In the genomic region with DNA sequence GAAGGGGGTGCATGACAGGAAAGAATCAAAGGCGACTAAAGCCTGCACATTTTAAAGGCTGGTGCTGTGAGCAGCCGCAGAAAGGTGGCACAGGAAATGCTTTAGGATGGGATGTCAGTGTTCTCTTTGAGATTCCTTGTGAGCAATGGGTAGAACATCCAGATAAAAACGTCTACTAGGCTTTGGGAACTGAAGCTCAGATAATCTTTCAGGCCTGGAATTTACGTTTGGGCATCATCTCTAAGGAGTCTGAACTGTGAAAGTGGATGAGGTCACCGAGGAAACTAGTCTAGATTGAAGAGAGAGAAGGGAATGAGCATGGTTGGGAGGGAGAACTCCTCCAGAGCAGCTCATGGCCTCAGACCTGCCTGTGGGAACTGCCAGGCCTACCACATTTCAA, we compare ENCODE assay signal across 13 cellular contexts.
DNase-seq lines count a peak whose midpoint lies in the region; ATAC-seq and TF ChIP-seq lines count a peak whose summit lies in the region.
"Had no signal": no experiment of that assay in that cellular context is flagged by ENCODE, and none has a peak within 500 bp of the region (broad histone marks: within the 10 kb centered on the region; RNA-seq: fewer than 3 reads in every experiment).

No MANE protein-coding gene starts in this region.

- no peak overlapping the region for H3K4me3 ChIP-seq in epithelial cell of esophagus (ENCODE audit: low read length)
- no peak overlapping the region for H3K4me3 ChIP-seq in smooth muscle cell
- no peak overlapping the region for H3K4me3 ChIP-seq in body of pancreas
- no peak overlapping the region for H3K4me3 ChIP-seq in upper lobe of left lung
- no peak overlapping the region for H3K4me3 ChIP-seq in uterus

- no peak overlapping the region for H2AFZ ChIP-seq in smooth muscle cell (ENCODE audit: low read depth)

- TF ChIP-seq CTCF in epithelial cell of esophagus (IDR thresholded peaks at IDR 0.05; ENCODE audit: insufficient read depth, low read depth, low read length, missing control alignments) = no peak
- no peak for TF ChIP-seq CTCF in smooth muscle cell (IDR thresholded peaks at IDR 0.05; ENCODE audit: borderline replicate concordance, insufficient read depth, poor library complexity, severe bottlenecking)
- no peak for TF ChIP-seq CTCF in body of pancreas (IDR thresholded peaks at IDR 0.05)
- TF ChIP-seq CTCF in upper lobe of left lung (IDR thresholded peaks at IDR 0.05) = no peak
- no peak for TF ChIP-seq CTCF in uterus (IDR thresholded peaks at IDR 0.05)

- TF ChIP-seq EP300 in upper lobe of left lung (IDR thresholded peaks at IDR 0.05) = no peak

- CTCF ChIA-PET in activated CD4-positive, alpha-beta memory T cell treated with anti-CD3 and anti-CD28 coated beads, Interleukin-2, amount 10 ng/mL, durations not matched to agents 7 days and 5 days (lab: Charles Lee) = interaction anchor here (1.4 kb wide), 1 partner anchor 129 kb away, joined by 6 read pairs; no protein-coding TSS in a partner anchor
- CTCF ChIA-PET in activated CD4-positive, alpha-beta memory T cell treated with anti-CD3 and anti-CD28 coated beads for 36 hours (lab: Charles Lee) = interaction anchor here (0.8 to 3.2 kb wide), 5 partner anchors 17 to 397 kb away, joined by 3 to 31 read pairs (median 5); no protein-coding TSS in a partner anchor

- H3K4me1 ChIP-seq in smooth muscle cell (ENCODE audit: low read depth) (no peaks in the 10 kb centered on the region), body of pancreas (peaks cover 4% of the 10 kb centered on the region), upper lobe of left lung (peaks cover 10 to 13% (median 12%) of the 10 kb centered on the region in 4 donors), uterus (no peaks in the 10 kb centered on the region)

- 18% methylated on average over 5 of the region's 5 CpGs for WGBS in smooth muscle cell (ENCODE audit: low lambda C conversion rate)
- WGBS in body of pancreas, 2 donors = 71 to 72% methylated on average over 5 of the region's 5 CpGs
- WGBS in upper lobe of left lung, 2 donors = 53 to 73% methylated on average over 5 of the region's 5 CpGs

- H3K4me3 Mint-ChIP-seq in activated CD4-positive, alpha-beta memory T cell treated with anti-CD3 and anti-CD28 coated beads, Interleukin-2, amount 10 ng/mL, durations not matched to agents 7 days and 5 days = no peak overlapping the region
- no peak overlapping the region for H3K4me3 Mint-ChIP-seq in activated CD4-positive, alpha-beta memory T cell treated with anti-CD3 and anti-CD28 coated beads for 36 hours
- H3K4me3 Mint-ChIP-seq: endodermal cell had no signal

- no peak overlapping the region for H3K9ac ChIP-seq in smooth muscle cell (ENCODE audit: low read depth)

- no peaks in the 10 kb centered on the region for H3K9me3 Mint-ChIP-seq in activated CD4-positive, alpha-beta memory T cell treated with anti-CD3 and anti-CD28 coated beads, Interleukin-2, amount 10 ng/mL, durations not matched to agents 7 days and 5 days
- no peaks in the 10 kb centered on the region for H3K9me3 Mint-ChIP-seq in activated CD4-positive, alpha-beta memory T cell treated with anti-CD3 and anti-CD28 coated beads for 36 hours
- H3K9me3 Mint-ChIP-seq: endodermal cell had no signal

- POLR2A ChIA-PET in activated CD4-positive, alpha-beta memory T cell treated with anti-CD3 and anti-CD28 coated beads, Interleukin-2, amount 10 ng/mL, durations not matched to agents 7 days and 5 days (lab: Charles Lee) = interaction anchor here (1.5 kb wide), 1 partner anchor 8 kb away, joined by 3 read pairs; no protein-coding TSS in a partner anchor
- POLR2A ChIA-PET in activated CD4-positive, alpha-beta memory T cell treated with anti-CD3 and anti-CD28 coated beads for 36 hours (lab: Charles Lee) = no interaction called here

- peak overlapping the region; percentile 17 for H3K4me2 ChIP-seq in smooth muscle cell

- H3F3A ChIP-seq in smooth muscle cell (ENCODE audit: low read depth) = peaks cover 5% of the 10 kb centered on the region

- no peak for DNase-seq in activated CD4-positive, alpha-beta memory T cell treated with anti-CD3 and anti-CD28 coated beads, Interleukin-2, amount 10 ng/mL, durations not matched to agents 7 days and 5 days
- no peak for DNase-seq in activated CD4-positive, alpha-beta memory T cell treated with anti-CD3 and anti-CD28 coated beads for 36 hours
- DNase-seq in epithelial cell of esophagus (ENCODE audit: low read depth) (peak; percentile 19), smooth muscle cell (lab: John Stamatoyannopoulos, UW; ENCODE audit: unreplicated experiment) (no peak), body of pancreas (no peak), upper lobe of left lung (no peak), uterus (no peak)
- DNase-seq: ACHN, amniotic stem cell, endodermal cell, NCI-H1694, NCI-H748 treated with DMSO at 0.1 percent for 48 hours had no signal

- peak overlapping the region; percentile 68 for H3K27ac ChIP-seq in smooth muscle cell (ENCODE audit: low read depth)
- no peak overlapping the region for H3K27ac ChIP-seq in body of pancreas
- no peak overlapping the region for H3K27ac ChIP-seq in upper lobe of left lung
- H3K27ac ChIP-seq in uterus = no peak overlapping the region

- H3K27me3 ChIP-seq in smooth muscle cell (ENCODE audit: low read depth) (no peaks in the 10 kb centered on the region), body of pancreas (no peaks in the 10 kb centered on the region), upper lobe of left lung (no peaks in the 10 kb centered on the region), uterus (no peaks in the 10 kb centered on the region)

- TF ChIP-seq POLR2A in body of pancreas (IDR thresholded peaks at IDR 0.05) (no peak), upper lobe of left lung (IDR thresholded peaks at IDR 0.05) (no peak), uterus (IDR thresholded peaks at IDR 0.05) (no peak)

- H3K36me3 ChIP-seq in smooth muscle cell (ENCODE audit: low read depth) (no peaks in the 10 kb centered on the region), body of pancreas (replicated peaks in 1 of 2; ENCODE audit: insufficient read depth in 1 of 2, low read depth in 2 of 2) (no peaks in the 10 kb centered on the region), upper lobe of left lung (peaks cover 0 to 56% (median 20%) of the 10 kb centered on the region in 4 donors), uterus (no peaks in the 10 kb centered on the region)

- peaks cover 60% of the 10 kb centered on the region for H3K4me1 Mint-ChIP-seq in activated CD4-positive, alpha-beta memory T cell treated with anti-CD3 and anti-CD28 coated beads, Interleukin-2, amount 10 ng/mL, durations not matched to agents 7 days and 5 days
- H3K4me1 Mint-ChIP-seq in activated CD4-positive, alpha-beta memory T cell treated with anti-CD3 and anti-CD28 coated beads for 36 hours (ENCODE audit: low read depth) = peaks cover 58% of the 10 kb centered on the region
- H3K4me1 Mint-ChIP-seq: endodermal cell had no signal

- H3K9me3 ChIP-seq in smooth muscle cell (replicated peaks; ENCODE audit: low read depth) (no peaks in the 10 kb centered on the region), body of pancreas (no peaks in the 10 kb centered on the region), upper lobe of left lung (no peaks in the 10 kb centered on the region), uterus (no peaks in the 10 kb centered on the region)

- ATAC-seq in SK-N-SH treated with all-trans-retinoic acid at 6 μM for 48 hours (peak; percentile 80), body of pancreas (no peak), upper lobe of left lung (ENCODE audit: low FRiP score in 2 of 2) (no peak)

- H3K36me3 Mint-ChIP-seq in activated CD4-positive, alpha-beta memory T cell treated with anti-CD3 and anti-CD28 coated beads, Interleukin-2, amount 10 ng/mL, durations not matched to agents 7 days and 5 days (ENCODE audit: low read depth) = peaks cover 85% of the 10 kb centered on the region
- peaks cover 27% of the 10 kb centered on the region for H3K36me3 Mint-ChIP-seq in activated CD4-positive, alpha-beta memory T cell treated with anti-CD3 and anti-CD28 coated beads for 36 hours

- no peaks in the 10 kb centered on the region for H4K20me1 ChIP-seq in smooth muscle cell (ENCODE audit: low read depth)

- H3K27ac Mint-ChIP-seq in activated CD4-positive, alpha-beta memory T cell treated with anti-CD3 and anti-CD28 coated beads, Interleukin-2, amount 10 ng/mL, durations not matched to agents 7 days and 5 days = peak overlapping the region; percentile 23
- no peak overlapping the region for H3K27ac Mint-ChIP-seq in activated CD4-positive, alpha-beta memory T cell treated with anti-CD3 and anti-CD28 coated beads for 36 hours
- H3K27ac Mint-ChIP-seq: endodermal cell had no signal

- H3K79me2 ChIP-seq in smooth muscle cell (ENCODE audit: low read depth) = no peaks in the 10 kb centered on the region

- H3K27me3 Mint-ChIP-seq in activated CD4-positive, alpha-beta memory T cell treated with anti-CD3 and anti-CD28 coated beads, Interleukin-2, amount 10 ng/mL, durations not matched to agents 7 days and 5 days = no peaks in the 10 kb centered on the region
- no peaks in the 10 kb centered on the region for H3K27me3 Mint-ChIP-seq in activated CD4-positive, alpha-beta memory T cell treated with anti-CD3 and anti-CD28 coated beads for 36 hours

- intact Hi-C loops in activated CD4-positive, alpha-beta memory T cell treated with anti-CD3 and anti-CD28 coated beads for 36 hours (cut with micrococcal nuclease) = loop anchor here (5.0 kb wide), 3 partner anchors 42 to 727 kb away; no protein-coding TSS in a partner anchor
- intact Hi-C loops in body of pancreas (cut with DNase I) = no loop called here
- intact Hi-C loops in uterus (cut with DNase I; ENCODE audit: low total_unique reads) = no loop called here

TF ChIP-seq in SK-N-SH treated with all-trans-retinoic acid at 6 μM for 48 hours, 23 proteins besides CTCF, POLR2A, EP300 and RAD21:
- TF ChIP-seq ZNF70 (CRISPR knock-in tag; IDR thresholded peaks at IDR 0.05) = no peak
- no peak for TF ChIP-seq SNAI2 (CRISPR knock-in tag; IDR thresholded peaks at IDR 0.05)
- TF ChIP-seq TCF4 (CRISPR knock-in tag; IDR thresholded peaks at IDR 0.05; ENCODE audit: borderline replicate concordance) = no peak
